ENCODE assay signal across 21 cellular contexts in the genomic region with DNA sequence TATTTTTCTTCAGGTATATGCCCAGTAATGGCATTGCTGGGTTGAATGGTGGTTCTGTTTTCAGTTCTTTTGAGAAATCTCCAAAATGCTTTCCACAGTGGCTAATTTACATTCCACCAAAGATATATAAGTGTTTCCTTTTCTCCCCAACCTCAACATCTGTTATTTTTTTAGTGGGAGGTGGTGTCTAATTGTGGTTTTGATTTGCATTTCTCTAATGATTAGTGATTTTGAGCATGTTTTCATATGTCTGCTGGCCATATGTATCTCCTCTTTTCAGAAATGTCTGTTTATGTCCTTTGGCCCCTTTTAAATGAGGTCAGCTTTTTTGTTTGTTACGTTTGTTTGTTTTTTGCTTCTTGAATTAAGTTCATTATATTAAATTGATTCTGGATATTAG.
A peak's percentile ranks its signal among the peaks of the same experiment; 100 is the strongest.
DNase-seq lines count a peak whose midpoint lies in the region; ATAC-seq, FAIRE-seq and TF ChIP-seq lines count a peak whose summit lies in the region.
"Had no signal": no experiment of that assay in that cellular context is flagged by ENCODE, and none has a peak within 500 bp of the region (broad histone marks: within the 10 kb centered on the region; RNA-seq: fewer than 3 reads in every experiment).

No MANE protein-coding gene starts in this region.

- peak overlapping the region; percentile 55 for H3K4me2 ChIP-seq in BLaER1

- H3K27me3 ChIP-seq in BLaER1, result no peaks in the 10 kb centered on the region
- H3K27me3 ChIP-seq in pancreas, result no peaks in the 10 kb centered on the region
- H3K27me3 ChIP-seq: heart right ventricle, uterus had no signal

- DNase-seq in pancreas (no peak), hippocampal formation (lab: John Stamatoyannopoulos, UW) (no peak), G401 (ENCODE audit: low spot score) (no peak)
- DNase-seq: activated gamma-delta T cell; H9; heart right ventricle; NCI-H1930; NCI-H446; NK-92 treated with Interleukin-12 subunit alpha and Interleukin-12 subunit beta, amount 100 ng/mL, for 24 hours; posterior cingulate gyrus; uterus; WERI-Rb-1 had no signal

- ATAC-seq in GM18867 (IDR thresholded peaks at IDR 0.05; ENCODE audit: unreplicated experiment) (peak; percentile 68), GM21786 (IDR thresholded peaks at IDR 0.05; ENCODE audit: unreplicated experiment) (peak; percentile 36), HG03439 (IDR thresholded peaks at IDR 0.05; ENCODE audit: unreplicated experiment) (peak; percentile 58), pancreas (no peak), GM21447 (IDR thresholded peaks at IDR 0.05; ENCODE audit: unreplicated experiment) (no peak)
- ATAC-seq: heart right ventricle had no signal

- no peak for FAIRE-seq in pancreas (lab: Jason Lieb, UNC)
- FAIRE-seq: bronchial epithelial cell, endometrium, RCC 7860 had no signal

- H3K9ac ChIP-seq in BLaER1, result no peak overlapping the region

- H3K4me3 ChIP-seq in BLaER1 (no peak overlapping the region), pancreas (no peak overlapping the region)
- H3K4me3 ChIP-seq: coronary artery, heart right ventricle, uterus had no signal

- H3K9me3 ChIP-seq in BLaER1, result no peaks in the 10 kb centered on the region
- no peaks in the 10 kb centered on the region for H3K9me3 ChIP-seq in pancreas
- H3K9me3 ChIP-seq: uterus had no signal

- TF ChIP-seq CTCF in pancreas (IDR thresholded peaks at IDR 0.05), result no peak

- H4K20me1 ChIP-seq in BLaER1, result no peaks in the 10 kb centered on the region

- intact Hi-C loops in pancreas (cut with DNase I), result no loop called here

- H3K36me3 ChIP-seq in BLaER1 (no peaks in the 10 kb centered on the region), pancreas (no peaks in the 10 kb centered on the region)
- H3K36me3 ChIP-seq: heart right ventricle, uterus, WERI-Rb-1 had no signal

- no peak overlapping the region for H3K27ac ChIP-seq in BLaER1
- no peak overlapping the region for H3K27ac ChIP-seq in pancreas
- H3K27ac ChIP-seq: coronary artery, heart right ventricle, uterus, WERI-Rb-1 had no signal

- H3K4me1 ChIP-seq in BLaER1 (peaks cover 32% of the 10 kb centered on the region), pancreas (no peaks in the 10 kb centered on the region)
- H3K4me1 ChIP-seq: heart right ventricle, uterus had no signal

- in situ Hi-C loops in G401 (cut with HindIII; ENCODE audit: low sequenced_read_pairs), result no loop called here

- WGBS in pancreas, 2 donors, result 0% methylated on average over 1 of the region's 1 CpG

Comparison
In these comparisons a context has a peak if more than half of its experiments do, and no peak if none do; other contexts are left out.
1. ATAC-seq: peak in GM18867 (single experiment), GM21786 (single experiment) and HG03439 (single experiment); none in pancreas (0 of 4) and GM21447 (single experiment).